ENCODE assay signal across 15 cellular contexts in genomic region chr20:54122189-54122588, GRCh38. TPM values are rescaled to one million over a fixed set of nuclear protein-coding genes. Genes with fewer than 3 reads are reported as not detected.
DNase-seq lines count a peak whose midpoint lies in the region; ATAC-seq, FAIRE-seq and TF ChIP-seq lines count a peak whose summit lies in the region.
"Had no signal": no experiment of that assay in that cellular context is flagged by ENCODE, and none has a peak within 500 bp of the region (broad histone marks: within the 10 kb centered on the region; RNA-seq: fewer than 3 reads in every experiment).

No MANE protein-coding gene starts in this region.

- FAIRE-seq in HepG2 (lab: Jason Lieb, UNC) = no peak
- FAIRE-seq: A204.1 had no signal

- in situ Hi-C loops in HepG2 (cut with HindIII; ENCODE audit: extremely low pct_ligation_motif_present, low pct_unique_long_range_greater_than_20kb) = no loop called here

- CTCF ChIA-PET in HepG2 (lab: Yijun Ruan, JAX; ENCODE audit: low intra/inter-chr PET ratio, low total read pairs) = no interaction called here

- no peak for TF ChIP-seq POLR2A in HepG2 (IDR thresholded peaks at IDR 0.05; ENCODE audit: insufficient read depth in 1 of 2, low read depth in 2 of 2, low read length in 2 of 2)
- no peak for TF ChIP-seq POLR2A in right lobe of liver (IDR thresholded peaks at IDR 0.05)
- TF ChIP-seq POLR2A in prostate gland (IDR thresholded peaks at IDR 0.05) = no peak

- H3K4me1 Mint-ChIP-seq in activated naive CD8-positive, alpha-beta T cell treated with anti-CD3 and anti-CD28 coated beads, Interleukin-2, amount 50 U/mL, for 24 hours = peaks cover 5% of the 10 kb centered on the region

- H3K4me1 ChIP-seq in HepG2 (ENCODE audit: insufficient read depth, low read length) (peaks cover 88% of the 10 kb centered on the region), right lobe of liver (no peaks in the 10 kb centered on the region), prostate gland (replicated peaks) (no peaks in the 10 kb centered on the region)
- H3K4me1 ChIP-seq: colonic mucosa, SJCRH30 had no signal

- H3K27ac ChIP-seq in HepG2 (ENCODE audit: extremely low read length, insufficient read depth, low read length) = peak overlapping the region; percentile 98
- no peak overlapping the region for H3K27ac ChIP-seq in right lobe of liver
- no peak overlapping the region for H3K27ac ChIP-seq in prostate gland
- H3K27ac ChIP-seq: colonic mucosa, SJCRH30 had no signal

- no peaks in the 10 kb centered on the region for H4K20me1 ChIP-seq in HepG2 (ENCODE audit: insufficient read depth, low read length)

- WGBS in HepG2 (ENCODE audit: low lambda C conversion rate) = 58% methylated on average over 1 of the region's 1 CpG
- 85% methylated on average over 1 of the region's 1 CpG for WGBS in right lobe of liver (ENCODE audit: insufficient coverage, low coverage, low lambda C conversion rate, missing lambda C conversion rate)
- 77% methylated on average over 1 of the region's 1 CpG for WGBS in prostate gland

- POLR2A ChIA-PET in HepG2 (lab: Yijun Ruan, JAX) = interaction anchor here (1.1 to 4.4 kb wide), 8 partner anchors 11 to 527 kb away, joined by 5 to 135 read pairs (median 14); no protein-coding TSS in a partner anchor

- H3K9ac ChIP-seq in HepG2 (ENCODE audit: insufficient read depth, low read depth, low read length) = peak overlapping the region; percentile 94

- no peak for ATAC-seq in HepG2
- no peak for ATAC-seq in right lobe of liver
- no peak for ATAC-seq in GM19452 (IDR thresholded peaks at IDR 0.05; ENCODE audit: unreplicated experiment)
- no peak for ATAC-seq in activated naive CD8-positive, alpha-beta T cell treated with anti-CD3 and anti-CD28 coated beads, Interleukin-2, amount 50 U/mL, for 24 hours
- ATAC-seq: naive thymus-derived CD8-positive, alpha-beta T cell had no signal

- TF ChIP-seq CTCF in HepG2 (CRISPR knock-in tag; IDR thresholded peaks at IDR 0.05) (no peak), right lobe of liver (IDR thresholded peaks at IDR 0.05) (no peak), fibroblast of the aortic adventitia (IDR thresholded peaks at IDR 0.05; ENCODE audit: insufficient read depth, low read length) (no peak), prostate gland (IDR thresholded peaks at IDR 0.05) (no peak)

- H3K36me3 ChIP-seq in HepG2 (replicated peaks in 1 of 2; ENCODE audit: control insufficient read depth in 1 of 2, insufficient read depth in 2 of 2, low read length in 2 of 2) = no peaks in the 10 kb centered on the region
- no peaks in the 10 kb centered on the region for H3K36me3 ChIP-seq in right lobe of liver
- no peaks in the 10 kb centered on the region for H3K36me3 ChIP-seq in prostate gland
- H3K36me3 ChIP-seq: colonic mucosa, SJCRH30 had no signal

- peaks cover 2% of the 10 kb centered on the region for H3K27me3 Mint-ChIP-seq in activated naive CD8-positive, alpha-beta T cell treated with anti-CD3 and anti-CD28 coated beads, Interleukin-2, amount 50 U/mL, for 24 hours
- H3K27me3 Mint-ChIP-seq: stimulated activated naive CD8-positive, alpha-beta T cell treated with anti-CD3 and anti-CD28 coated beads, Interleukin-15, Interleukin-2, amounts not matched to agents 100 ng/mL and 50 ng/mL, for 24 hours had no signal

- peak overlapping the region; percentile 84 for H3K4me2 ChIP-seq in HepG2 (ENCODE audit: low read depth, low read length)

- H3K9me3 ChIP-seq in HepG2 (ENCODE audit: low read length) (no peaks in the 10 kb centered on the region), right lobe of liver (no peaks in the 10 kb centered on the region), prostate gland (no peaks in the 10 kb centered on the region)
- H3K9me3 ChIP-seq: colonic mucosa had no signal

- no peaks in the 10 kb centered on the region for H3K79me2 ChIP-seq in HepG2 (ENCODE audit: insufficient read depth, low read length)

- H2AFZ ChIP-seq in HepG2 (ENCODE audit: low read length) = no peak overlapping the region

- no TSS peak for BruUV-seq in HepG2 (replicated peaks; lab: Mats Ljungman, UMichigan)

- no peak overlapping the region for H3K4me3 Mint-ChIP-seq in activated naive CD8-positive, alpha-beta T cell treated with anti-CD3 and anti-CD28 coated beads, Interleukin-2, amount 50 U/mL, for 24 hours
- H3K4me3 Mint-ChIP-seq: naive thymus-derived CD8-positive, alpha-beta T cell; stimulated activated naive CD8-positive, alpha-beta T cell treated with anti-CD3 and anti-CD28 coated beads, Interleukin-15, Interleukin-2, amounts not matched to agents 100 ng/mL and 50 ng/mL, for 24 hours had no signal

- intact Hi-C loops in HepG2 (cut with micrococcal nuclease; ENCODE audit: unreplicated experiment) (loop anchor here (1.0 kb wide), 1 partner anchor 72 kb away; no protein-coding TSS in a partner anchor), right lobe of liver (cut with DNase I) (no loop called here), prostate gland (cut with DNase I) (no loop called here)

- TF ChIP-seq RAD21 in HepG2 (CRISPR knock-in tag; IDR thresholded peaks at IDR 0.05) = no peak

- no peaks in the 10 kb centered on the region for H3K36me3 Mint-ChIP-seq in activated naive CD8-positive, alpha-beta T cell treated with anti-CD3 and anti-CD28 coated beads, Interleukin-2, amount 50 U/mL, for 24 hours (ENCODE audit: low read depth)
- H3K36me3 Mint-ChIP-seq: naive thymus-derived CD8-positive, alpha-beta T cell had no signal

- H3K4me3 ChIP-seq in HepG2 (replicated peaks in 1 of 3; ENCODE audit: insufficient read depth in 1 of 3, low read depth in 2 of 3, low read length in 3 of 3) (peak overlapping the region in 2 of 3 experiments; percentile 30 to 59; a peak in 2 of 6 replicates), right lobe of liver (no peak overlapping the region), fibroblast of the aortic adventitia (ENCODE audit: low read depth, low read length) (no peak overlapping the region), prostate gland (no peak overlapping the region)
- H3K4me3 ChIP-seq: colonic mucosa, SJCRH30 had no signal

- H3K9me3 Mint-ChIP-seq in activated naive CD8-positive, alpha-beta T cell treated with anti-CD3 and anti-CD28 coated beads, Interleukin-2, amount 50 U/mL, for 24 hours = no peaks in the 10 kb centered on the region
- H3K9me3 Mint-ChIP-seq: naive thymus-derived CD8-positive, alpha-beta T cell; stimulated activated naive CD8-positive, alpha-beta T cell treated with anti-CD3 and anti-CD28 coated beads, Interleukin-15, Interleukin-2, amounts not matched to agents 100 ng/mL and 50 ng/mL, for 24 hours had no signal

- no peak overlapping the region for H3K27ac Mint-ChIP-seq in activated naive CD8-positive, alpha-beta T cell treated with anti-CD3 and anti-CD28 coated beads, Interleukin-2, amount 50 U/mL, for 24 hours
- H3K27ac Mint-ChIP-seq: stimulated activated naive CD8-positive, alpha-beta T cell treated with anti-CD3 and anti-CD28 coated beads, Interleukin-15, Interleukin-2, amounts not matched to agents 100 ng/mL and 50 ng/mL, for 24 hours had no signal

- no peak for TF ChIP-seq EP300 in HepG2 (IDR thresholded peaks at IDR 0.05; ENCODE audit: low read depth in 2 of 2, low read length in 2 of 2)
- TF ChIP-seq EP300 in HepG2 (CRISPR knock-in tag; IDR thresholded peaks at IDR 0.05; ENCODE audit: borderline replicate concordance) = no peak

- no peak for DNase-seq in HepG2 (ENCODE audit: low spot score)
- no peak for DNase-seq in right lobe of liver
- peak; percentile 23 for DNase-seq in RKO (ENCODE audit: low spot score)
- peak; percentile 47 for DNase-seq in fibroblast of the aortic adventitia (ENCODE audit: low read depth)
- DNase-seq in prostate gland (ENCODE audit: low spot score) = no peak
- DNase-seq in activated naive CD8-positive, alpha-beta T cell treated with anti-CD3 and anti-CD28 coated beads, Interleukin-2, amount 50 U/mL, for 24 hours = no peak
- DNase-seq in NCI-H2081 treated with DMSO at 0.1 percent for 48 hours (lab: John Stamatoyannopoulos, UW) = no peak
- DNase-seq: activated CD4-positive, CD25-positive, alpha-beta regulatory T cell treated with anti-CD3 and anti-CD28 coated beads, Interleukin-2, amount 50 U/mL, for 72 hours; colonic mucosa; hypothalamus; naive thymus-derived CD8-positive, alpha-beta T cell; SJCRH30 had no signal

- no peaks in the 10 kb centered on the region for H3K27me3 ChIP-seq in HepG2 (ENCODE audit: control insufficient read depth in 1 of 2, insufficient read depth in 2 of 2, low read length in 2 of 2)
- no peaks in the 10 kb centered on the region for H3K27me3 ChIP-seq in right lobe of liver
- H3K27me3 ChIP-seq in prostate gland (replicated peaks; ENCODE audit: insufficient read depth) = no peaks in the 10 kb centered on the region
- H3K27me3 ChIP-seq: colonic mucosa had no signal

RNA-seq across cellular contexts. Expression of gene CYP24A1, which starts 51.6 kb away (rescaled TPM):
- total RNA-seq in HepG2 (2016; rRNA removed; fragmentation: Illumina TruSeq; extraction: Trizol) (6.9 and 9.4 TPM in 2 replicates), right lobe of liver (not detected), fibroblast of the aortic adventitia (ENCODE audit: low replicate concordance) (0.98 TPM in 1 of 2 replicates, not detected in the other), prostate gland (1 to 10 TPM in 1 of 2 donors, not detected in 1; 1.9 TPM)
- 67.3 and 73.1 TPM in 2 replicates for total RNA-seq in HepG2 (2016; cell fraction: cytosol; rRNA removed; fragmentation: Illumina TruSeq; extraction: Trizol; ENCODE audit: low read depth)
- total RNA-seq in HepG2 (2016; cell fraction: insoluble cytoplasmic fraction; rRNA removed; fragmentation: Illumina TruSeq; extraction: Trizol) = 6.1 and 9.5 TPM in 2 replicates
- 33.5 and 36.3 TPM in 2 replicates for total RNA-seq in HepG2 (2016; cell fraction: membrane; rRNA removed; fragmentation: Illumina TruSeq; extraction: Trizol)
- 7.8 and 8.5 TPM in 2 replicates for total RNA-seq in HepG2 (2016; cell fraction: nucleus; rRNA removed; fragmentation: Illumina TruSeq; extraction: Trizol)
- polyA plus RNA-seq in HepG2 (2011; rRNA removed) = 23.7 and 32.7 TPM in 2 replicates
- polyA plus RNA-seq in HepG2 (2011; cell fraction: cytosol; rRNA removed) = 15.3 and 17.1 TPM in 2 replicates
- 38.3 and 55.7 TPM in 2 replicates for polyA plus RNA-seq in HepG2 (2011; cell fraction: nucleus; rRNA removed)
- polyA plus RNA-seq in HepG2 (2012) = 1.8 and 6.1 TPM in 2 replicates
- polyA plus RNA-seq in HepG2 (2016; cell fraction: cytosol; fragmentation: Illumina TruSeq; extraction: Trizol; ENCODE audit: low read depth) = 0.28 and 0.52 TPM in 2 replicates
- polyA plus RNA-seq in HepG2 (2016; cell fraction: insoluble cytoplasmic fraction; fragmentation: Illumina TruSeq; extraction: Trizol; ENCODE audit: low read depth) = 2.7 and 3.9 TPM in 2 replicates
- polyA plus RNA-seq in HepG2 (2016; cell fraction: membrane; fragmentation: Illumina TruSeq; extraction: Trizol; ENCODE audit: low read depth) = 0.63 and 1.2 TPM in 2 replicates
- polyA plus RNA-seq in HepG2 (2016; cell fraction: nucleus; fragmentation: Illumina TruSeq; extraction: Trizol; ENCODE audit: insufficient read depth, low read depth) = 13.8 and 14.1 TPM in 2 replicates
- 40.3 TPM in 1 of 2 replicates, not detected in the other for polyA minus RNA-seq in HepG2 (2011; rRNA and poly(A)+ RNA removed; ENCODE audit: low replicate concordance)
- polyA minus RNA-seq in HepG2 (2011; cell fraction: cytosol; rRNA and poly(A)+ RNA removed) = 45.4 and 51.8 TPM in 2 replicates
- polyA minus RNA-seq in HepG2 (2011; cell fraction: nucleus; rRNA and poly(A)+ RNA removed) = 44.9 and 49.7 TPM in 2 replicates
- total RNA-seq: SJCRH30 had no signal
- polyA plus RNA-seq: naive thymus-derived CD8-positive, alpha-beta T cell had no signal

RNA-seq across cellular contexts. Expression of gene BCAS1, which starts 51.8 kb away (rescaled TPM):
- total RNA-seq in HepG2 (2016; rRNA removed; fragmentation: Illumina TruSeq; extraction: Trizol) = 0.67 and 0.91 TPM in 2 replicates
- total RNA-seq in HepG2 (2016; cell fraction: cytosol; rRNA removed; fragmentation: Illumina TruSeq; extraction: Trizol; ENCODE audit: low read depth) = 0.09 and 0.10 TPM in 2 replicates
- total RNA-seq in HepG2 (2016; cell fraction: insoluble cytoplasmic fraction; rRNA removed; fragmentation: Illumina TruSeq; extraction: Trizol) = 0.43 and 1.0 TPM in 2 replicates
- total RNA-seq in HepG2 (2016; cell fraction: membrane; rRNA removed; fragmentation: Illumina TruSeq; extraction: Trizol) = 0.17 and 0.28 TPM in 2 replicates
- 0.53 and 0.62 TPM in 2 replicates for total RNA-seq in HepG2 (2016; cell fraction: nucleus; rRNA removed; fragmentation: Illumina TruSeq; extraction: Trizol)
- polyA plus RNA-seq in HepG2 (2011; rRNA removed) = 0.55 and 0.95 TPM in 2 replicates
- 0.58 and 0.74 TPM in 2 replicates for polyA plus RNA-seq in HepG2 (2011; cell fraction: cytosol; rRNA removed)
- 1.00 and 1.0 TPM in 2 replicates for polyA plus RNA-seq in HepG2 (2011; cell fraction: nucleus; rRNA removed)
- 0.56 and 1.8 TPM in 2 replicates for polyA plus RNA-seq in HepG2 (2012)
- polyA plus RNA-seq in HepG2 (2016; cell fraction: cytosol; fragmentation: Illumina TruSeq; extraction: Trizol; ENCODE audit: low read depth) = 0.08 TPM in 1 of 2 replicates, not detected in the other
- polyA plus RNA-seq in HepG2 (2016; cell fraction: insoluble cytoplasmic fraction; fragmentation: Illumina TruSeq; extraction: Trizol; ENCODE audit: low read depth) = 0.65 and 0.69 TPM in 2 replicates
- 0.12 TPM in 1 of 2 replicates, not detected in the other for polyA plus RNA-seq in HepG2 (2016; cell fraction: membrane; fragmentation: Illumina TruSeq; extraction: Trizol; ENCODE audit: low read depth)
- polyA plus RNA-seq in HepG2 (2016; cell fraction: nucleus; fragmentation: Illumina TruSeq; extraction: Trizol; ENCODE audit: insufficient read depth, low read depth) = 0.41 and 0.48 TPM in 2 replicates
- polyA minus RNA-seq in HepG2 (2011; rRNA and poly(A)+ RNA removed; ENCODE audit: low replicate concordance) = 0.22 TPM in 1 of 2 replicates, not detected in the other
- 0.59 and 0.62 TPM in 2 replicates for polyA minus RNA-seq in HepG2 (2011; cell fraction: cytosol; rRNA and poly(A)+ RNA removed)
- polyA minus RNA-seq in HepG2 (2011; cell fraction: nucleus; rRNA and poly(A)+ RNA removed) = 2.2 and 2.4 TPM in 2 replicates
- under 1 TPM in 4 of 6 experiments, not detected in 2; 0.07 to 0.43 (median 0.15) TPM for total RNA-seq in right lobe of liver
- 0.09 and 2.3 TPM in 2 replicates for total RNA-seq in fibroblast of the aortic adventitia (ENCODE audit: low replicate concordance)
- total RNA-seq in prostate gland = 10 to 100 TPM; 32.0 to 58.6 TPM
- total RNA-seq: naive thymus-derived CD8-positive, alpha-beta T cell had no signal
- polyA plus RNA-seq: naive thymus-derived CD8-positive, alpha-beta T cell had no signal

Comparison
In these comparisons a context has a peak if more than half of its experiments do, and no peak if none do; other contexts are left out.
1. H3K4me3 ChIP-seq: peak in HepG2 (2 of 3); none in right lobe of liver (0 of 3), fibroblast of the aortic adventitia (single experiment) and prostate gland (0 of 2).
2. DNase-seq: peak in RKO (single experiment) and fibroblast of the aortic adventitia (single experiment); none in HepG2 (single experiment), right lobe of liver (0 of 3), prostate gland (single experiment), activated naive CD8-positive, alpha-beta T cell treated with anti-CD3 and anti-CD28 coated beads, Interleukin-2, amount 50 U/mL, for 24 hours (single experiment) and NCI-H2081 treated with DMSO at 0.1 percent for 48 hours (single experiment).
3. RNA of gene BCAS1, which starts 51.8 kb away (total RNA-seq): 32.0 to 58.6 TPM in prostate gland; 0.09 to 1.0 TPM in HepG2, 0.07 to 0.43 TPM in right lobe of liver and 0.09 to 2.3 TPM in fibroblast of the aortic adventitia; every median in the first group is over 10 times any median in the second.